Comparison of ENCODE assay signal across 11 cellular contexts in genomic region chr6:44564906-44565524, GRCh38.
"Had no signal": no experiment of that assay in that cellular context is flagged by ENCODE, and none has a peak within 500 bp of the region (broad histone marks: within the 10 kb centered on the region; RNA-seq: fewer than 3 reads in every experiment).

No MANE protein-coding gene starts in this region.

- H3K9me3 ChIP-seq: tibial nerve had no signal

- H3K4me2 ChIP-seq: smooth muscle cell had no signal

- H3K79me2 ChIP-seq: parathyroid adenoma had no signal

- DNase-seq: activated CD4-positive, alpha-beta memory T cell treated with anti-CD3 and anti-CD28 coated beads for 36 hours; activated gamma-delta T cell treated with Interleukin-2 at 50 U/mL for 16 hours; activated naive CD8-positive, alpha-beta T cell treated with anti-CD3 and anti-CD28 coated beads for 36 hours; activated T-cell treated with anti-CD3 and anti-CD28 coated beads, Interleukin-2, amount 50 U/mL, for 72 hours; dorsolateral prefrontal cortex; foreskin fibroblast had no signal

- H3K4me3 ChIP-seq: dorsolateral prefrontal cortex, smooth muscle cell, tibial nerve had no signal

- H2AFZ ChIP-seq: parathyroid adenoma had no signal

- H3K27ac ChIP-seq: dorsolateral prefrontal cortex, parathyroid adenoma had no signal

- H3K4me1 ChIP-seq: parathyroid adenoma had no signal

- H3K36me3 ChIP-seq: tibial nerve had no signal

- H3K9ac ChIP-seq: parathyroid adenoma had no signal

- ATAC-seq: activated T-cell treated with anti-CD3 and anti-CD28 coated beads, Interleukin-2, amount 50 U/mL, for 72 hours; esophagus mucosa; stimulated activated effector memory CD8-positive, alpha-beta T cell treated with anti-CD3 and anti-CD28 coated beads, Interleukin-12 subunit alpha, Interleukin-12 subunit beta, amount 100 ng/mL, for 72 hours had no signal
